ENCODE assay signal across 19 cellular contexts in the genomic region with DNA sequence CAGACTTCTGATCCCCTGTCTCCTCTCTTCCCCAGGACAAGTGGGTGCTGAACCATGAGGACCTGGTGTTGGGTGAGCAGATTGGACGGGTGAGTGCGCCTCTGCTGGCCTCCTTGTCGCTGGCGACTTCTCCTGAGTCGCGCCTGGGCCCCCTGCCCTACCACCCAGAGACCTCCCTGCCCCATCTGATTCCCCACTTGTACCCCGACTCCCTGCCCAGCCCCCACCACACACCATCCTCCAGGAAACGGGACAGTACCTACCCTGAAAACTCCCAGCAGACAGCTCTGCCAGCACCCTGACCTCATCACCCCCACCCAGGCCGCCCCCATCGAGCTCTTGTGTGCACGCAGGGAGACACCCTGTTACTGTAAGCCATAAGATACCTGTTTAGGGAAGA. TPM values are rescaled to one million over a fixed set of nuclear protein-coding genes. Genes with fewer than 3 reads are reported as not detected.
"Had no signal": no experiment of that assay in that cellular context is flagged by ENCODE, and none has a peak within 500 bp of the region (broad histone marks: within the 10 kb centered on the region; RNA-seq: fewer than 3 reads in every experiment).

No MANE protein-coding gene starts in this region.

- H3K4me3 ChIP-seq: colonic mucosa, hepatocyte, psoas muscle, sigmoid colon, skin epidermis had no signal

- H2AFZ ChIP-seq: hepatocyte had no signal

- H3K4me3 Mint-ChIP-seq: naive thymus-derived CD4-positive, alpha-beta T cell; nephron progenitor cell; type B pancreatic cell had no signal

- H3K79me2 ChIP-seq: hepatocyte had no signal

- DNase-seq: colonic mucosa; effector CD8-positive, alpha-beta T cell; foreskin melanocyte; head of caudate nucleus; left colon; mammary epithelial cell; naive thymus-derived CD4-positive, alpha-beta T cell; nephron progenitor cell; psoas muscle; retina; stimulated activated CD4-positive, alpha-beta T cell treated with anti-CD3 and anti-CD28 coated beads, Interleukin-2, amount 100 ng/mL, for 24 hours; stimulated activated CD4-positive, alpha-beta T cell treated with anti-CD3 and anti-CD28 coated beads, Interleukin-4, amount 100 ng/mL, for 4 hours; stimulated activated naive CD4-positive, alpha-beta T cell treated with Interleukin-2 at 50 U/mL for 16 hours had no signal

- H3K27me3 ChIP-seq: colonic mucosa, hepatocyte, neutrophil, sigmoid colon had no signal

- H3K36me3 ChIP-seq: colonic mucosa had no signal

- H3K4me2 ChIP-seq: hepatocyte had no signal

- H3K9me3 Mint-ChIP-seq: nephron progenitor cell, type B pancreatic cell had no signal

- FAIRE-seq: urothelium cell line had no signal

- H3K27ac ChIP-seq: colonic mucosa, hepatocyte, psoas muscle, sigmoid colon, skin epidermis had no signal

- H3K27ac Mint-ChIP-seq: naive thymus-derived CD4-positive, alpha-beta T cell; type B pancreatic cell had no signal

- H3K9me3 ChIP-seq: colonic mucosa, neutrophil, psoas muscle, sigmoid colon had no signal

- ATAC-seq: left colon; naive thymus-derived CD4-positive, alpha-beta T cell; psoas muscle had no signal

- H3K4me1 ChIP-seq: colonic mucosa, psoas muscle, sigmoid colon had no signal

- H3K27me3 Mint-ChIP-seq: type B pancreatic cell had no signal

- H3K36me3 Mint-ChIP-seq: type B pancreatic cell had no signal

RNA-seq across cellular contexts. Expression of gene FES, which starts 7.7 kb away (rescaled TPM):
- polyA plus RNA-seq: mammary epithelial cell; naive thymus-derived CD4-positive, alpha-beta T cell had no signal
